1 cellular context compared by ENCODE assay signal in genomic region chr14:104438166-104438887, GRCh38.
TF ChIP-seq lines count a peak whose summit lies in the region.

No MANE protein-coding gene starts in this region.

TF ChIP-seq in H1, 55 proteins besides CTCF, POLR2A, EP300 and RAD21:
- TF ChIP-seq BACH1 (IDR thresholded peaks at IDR 0.05; ENCODE audit: low read length) (no peak), SRF (IDR thresholded peaks at IDR 0.05; ENCODE audit: low read depth, low read length) (no peak), GABPA (IDR thresholded peaks at IDR 0.05; ENCODE audit: borderline replicate concordance, insufficient read depth, low read length) (no peak), SIX5 (IDR thresholded peaks at IDR 0.05; ENCODE audit: low read depth, low read length) (no peak), MAFK (IDR thresholded peaks at IDR 0.05; ENCODE audit: low read depth, low read length) (no peak), SP4 (IDR thresholded peaks at IDR 0.05; ENCODE audit: low read length) (no peak), FOSL1 (IDR thresholded peaks at IDR 0.05; ENCODE audit: insufficient read depth, low read depth, low read length) (no peak)
